Comparison of ENCODE assay signal across 1 cellular context in genomic region chr11:65492637-65493366, GRCh38.
TF ChIP-seq lines count a peak whose summit lies in the region.

No MANE protein-coding gene starts in this region.

TF ChIP-seq in HEK293, 187 proteins besides CTCF, POLR2A, EP300 and RAD21 (continued from another document):
- TF ChIP-seq ZNF513 (tag by site-specific recombination; IDR thresholded peaks at IDR 0.05) (no peak), ZNF184 (tag by site-specific recombination; IDR thresholded peaks at IDR 0.05) (no peak), ZNF521 (tag by site-specific recombination; IDR thresholded peaks at IDR 0.05) (no peak), ZNF202 (tag by site-specific recombination; IDR thresholded peaks at IDR 0.05; ENCODE audit: borderline replicate concordance) (no peak), ZNF335 (tag by site-specific recombination; conservative IDR thresholded peaks at IDR 0.05) (0 out of 2 replicates have a peak, but pooled peaks have one; percentile 22), ZFHX2 (tag by site-specific recombination; conservative IDR thresholded peaks at IDR 0.05) (peak; percentile 52), PRDM10 (tag by site-specific recombination; IDR thresholded peaks at IDR 0.05) (peak; percentile 99), ZNF660 (tag by site-specific recombination; IDR thresholded peaks at IDR 0.05) (no peak), PRDM1 (tag by site-specific recombination; IDR thresholded peaks at IDR 0.05) (peak; percentile 84), BCL11A (tag by site-specific recombination; IDR thresholded peaks at IDR 0.05; ENCODE audit: low read depth) (no peak), ZNF768 (tag by site-specific recombination; IDR thresholded peaks at IDR 0.05) (no peak), ZNF473 (tag by site-specific recombination; IDR thresholded peaks at IDR 0.05) (no peak), ZNF704 (tag by site-specific recombination; IDR thresholded peaks at IDR 0.05) (no peak), ZNF530 (tag by site-specific recombination; IDR thresholded peaks at IDR 0.05; ENCODE audit: low read depth) (no peak), ZBTB21 (tag by site-specific recombination; IDR thresholded peaks at IDR 0.05) (no peak), ZNF76 (tag by site-specific recombination; IDR thresholded peaks at IDR 0.05; ENCODE audit: borderline replicate concordance, low read depth) (peak; percentile 63; the same call in 1 of the 2 replicates), EGR2 (tag by site-specific recombination; IDR thresholded peaks at IDR 0.05; ENCODE audit: low read depth) (peak; percentile 47; the same call in 1 of the 2 replicates), ZBTB17 (tag by site-specific recombination; IDR thresholded peaks at IDR 0.05) (peak; percentile 16; the same call in 1 of the 2 replicates)
- TF ChIP-seq, protein P1, sequence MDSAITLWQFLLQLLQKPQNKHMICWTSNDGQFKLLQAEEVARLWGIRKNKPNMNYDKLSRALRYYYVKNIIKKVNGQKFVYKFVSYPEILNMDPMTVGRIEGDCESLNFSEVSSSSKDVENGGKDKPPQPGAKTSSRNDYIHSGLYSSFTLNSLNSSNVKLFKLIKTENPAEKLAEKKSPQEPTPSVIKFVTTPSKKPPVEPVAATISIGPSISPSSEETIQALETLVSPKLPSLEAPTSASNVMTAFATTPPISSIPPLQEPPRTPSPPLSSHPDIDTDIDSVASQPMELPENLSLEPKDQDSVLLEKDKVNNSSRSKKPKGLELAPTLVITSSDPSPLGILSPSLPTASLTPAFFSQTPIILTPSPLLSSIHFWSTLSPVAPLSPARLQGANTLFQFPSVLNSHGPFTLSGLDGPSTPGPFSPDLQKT (IDR thresholded peaks at IDR 0.05; ENCODE audit: borderline replicate concordance, low read depth, low read length) = no peak
- TF ChIP-seq, protein P2, sequence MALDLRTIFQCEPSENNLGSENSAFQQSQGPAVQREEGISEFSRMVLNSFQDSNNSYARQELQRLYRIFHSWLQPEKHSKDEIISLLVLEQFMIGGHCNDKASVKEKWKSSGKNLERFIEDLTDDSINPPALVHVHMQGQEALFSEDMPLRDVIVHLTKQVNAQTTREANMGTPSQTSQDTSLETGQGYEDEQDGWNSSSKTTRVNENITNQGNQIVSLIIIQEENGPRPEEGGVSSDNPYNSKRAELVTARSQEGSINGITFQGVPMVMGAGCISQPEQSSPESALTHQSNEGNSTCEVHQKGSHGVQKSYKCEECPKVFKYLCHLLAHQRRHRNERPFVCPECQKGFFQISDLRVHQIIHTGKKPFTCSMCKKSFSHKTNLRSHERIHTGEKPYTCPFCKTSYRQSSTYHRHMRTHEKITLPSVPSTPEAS (tag by site-specific recombination; IDR thresholded peaks at IDR 0.05) = no peak
- TF ChIP-seq, protein P3, sequence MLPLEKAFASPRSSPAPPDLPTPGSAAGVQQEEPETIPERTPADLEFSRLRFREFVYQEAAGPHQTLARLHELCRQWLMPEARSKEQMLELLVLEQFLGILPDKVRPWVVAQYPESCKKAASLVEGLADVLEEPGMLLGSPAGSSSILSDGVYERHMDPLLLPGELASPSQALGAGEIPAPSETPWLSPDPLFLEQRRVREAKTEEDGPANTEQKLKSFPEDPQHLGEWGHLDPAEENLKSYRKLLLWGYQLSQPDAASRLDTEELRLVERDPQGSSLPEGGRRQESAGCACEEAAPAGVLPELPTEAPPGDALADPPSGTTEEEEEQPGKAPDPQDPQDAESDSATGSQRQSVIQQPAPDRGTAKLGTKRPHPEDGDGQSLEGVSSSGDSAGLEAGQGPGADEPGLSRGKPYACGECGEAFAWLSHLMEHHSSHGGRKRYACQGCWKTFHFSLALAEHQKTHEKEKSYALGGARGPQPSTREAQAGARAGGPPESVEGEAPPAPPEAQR (tag by site-specific recombination; IDR thresholded peaks at IDR 0.05) = no peak
